Comparison of ENCODE assay signal across 15 cellular contexts in the genomic region with DNA sequence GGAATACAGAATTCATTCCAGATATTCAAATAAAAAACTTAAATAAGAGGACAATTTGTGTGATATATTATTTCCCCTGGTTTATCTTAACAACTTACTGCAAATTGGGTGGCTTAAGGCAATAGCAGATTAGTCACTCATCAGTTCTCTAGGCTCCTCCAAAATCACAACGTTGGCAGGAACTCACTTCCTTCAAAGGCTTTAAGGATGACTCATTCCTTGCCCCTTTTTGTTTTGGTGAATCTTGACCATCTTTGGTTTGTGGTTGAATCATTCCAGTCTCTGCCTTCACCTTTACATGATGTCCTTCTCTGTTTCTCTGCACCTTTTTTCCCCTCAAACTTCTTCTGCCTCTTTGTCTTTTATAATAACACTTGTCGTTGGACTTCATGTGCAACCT. TPM values are rescaled to one million over a fixed set of nuclear protein-coding genes. Genes with fewer than 3 reads are reported as not detected.
DNase-seq lines count a peak whose midpoint lies in the region; ATAC-seq, FAIRE-seq and TF ChIP-seq lines count a peak whose summit lies in the region.
"Had no signal": no experiment of that assay in that cellular context is flagged by ENCODE, and none has a peak within 500 bp of the region (broad histone marks: within the 10 kb centered on the region; RNA-seq: fewer than 3 reads in every experiment).

No MANE protein-coding gene starts in this region.

- H3K36me3 ChIP-seq in bronchial epithelial cell (ENCODE audit: control insufficient read depth, insufficient read depth, low read length) = no peaks in the 10 kb centered on the region
- H3K36me3 ChIP-seq in WERI-Rb-1 = no peaks in the 10 kb centered on the region
- H3K36me3 ChIP-seq in left lung = no peaks in the 10 kb centered on the region

- intact Hi-C loops in left lung (cut with DNase I) = no loop called here

- no peaks in the 10 kb centered on the region for H3K9me3 ChIP-seq in WERI-Rb-1 (ENCODE audit: severe bottlenecking)
- H3K9me3 ChIP-seq in left lung = no peaks in the 10 kb centered on the region

- H3K27ac ChIP-seq in WERI-Rb-1 (no peak overlapping the region), left lung (no peak overlapping the region)

- TF ChIP-seq CTCF in NB4 (IDR thresholded peaks at IDR 0.05; ENCODE audit: low read depth, low read length) (no peak), bronchial epithelial cell (IDR thresholded peaks at IDR 0.05; ENCODE audit: insufficient read depth, low read length, severe bottlenecking) (no peak), WERI-Rb-1 (IDR thresholded peaks at IDR 0.05; ENCODE audit: low read depth, low read length) (no peak), left lung (IDR thresholded peaks at IDR 0.05) (no peak)

- H3K4me1 ChIP-seq in left lung = no peaks in the 10 kb centered on the region

- H3K4me3 ChIP-seq in NB4 (ENCODE audit: low read depth, low read length) (no peak overlapping the region), bronchial epithelial cell (ENCODE audit: low read depth, low read length) (no peak overlapping the region), WERI-Rb-1 (ENCODE audit: low read depth, low read length) (no peak overlapping the region), left lung (no peak overlapping the region)
- H3K4me3 ChIP-seq: GM12878 had no signal

- FAIRE-seq in bronchial epithelial cell (lab: Jason Lieb, UNC) = no peak
- FAIRE-seq: GM12878, GM18507 had no signal

- no peak for TF ChIP-seq POLR2A in NB4 (IDR thresholded peaks at IDR 0.05; ENCODE audit: extremely low read depth, insufficient read length)

- no peaks in the 10 kb centered on the region for H3K27me3 ChIP-seq in bronchial epithelial cell (ENCODE audit: control insufficient read depth, insufficient read depth, low read length)
- H3K27me3 ChIP-seq in WERI-Rb-1 (ENCODE audit: insufficient read depth, low read depth, severe bottlenecking) = peaks cover 24% of the 10 kb centered on the region
- H3K27me3 ChIP-seq in left lung = no peaks in the 10 kb centered on the region

- DNase-seq in ELF-1 (ENCODE audit: low read depth, low spot score) (peak; percentile 14), NB4 (ENCODE audit: low read depth) (peak; percentile 7), bronchial epithelial cell (ENCODE audit: low read depth) (peak; percentile 12), islet precursor cell (peak; percentile 64), WERI-Rb-1 (no peak), COLO668 (lab: John Stamatoyannopoulos, UW; ENCODE audit: unreplicated experiment) (no peak), inferior parietal cortex (ENCODE audit: extremely low spot score) (no peak), left lung (no peak)
- DNase-seq: CD8-positive, alpha-beta T cell; DMS53; H7 had no signal

- no peak for ATAC-seq in left lung
- ATAC-seq: CD8-positive, alpha-beta T cell; GM12878 had no signal

RNA-seq across cellular contexts. Expression of a gene that starts 3.4 kb away (rescaled TPM):
- total RNA-seq in bronchial epithelial cell = not detected in 2 replicates
- total RNA-seq in left lung = not detected
- total RNA-seq: A673; CD8-positive, alpha-beta T cell; GM12878; H7; HT-29 had no signal

RNA-seq across cellular contexts. Expression of a gene that starts 28.0 kb away (rescaled TPM):
- not detected in 2 replicates for total RNA-seq in bronchial epithelial cell
- total RNA-seq in left lung = not detected
- total RNA-seq: A673; CD8-positive, alpha-beta T cell; GM12878; H7; HT-29 had no signal

RNA-seq across cellular contexts. Expression of a gene that starts 30.2 kb away (rescaled TPM):
- total RNA-seq in bronchial epithelial cell (not detected in 2 replicates), left lung (not detected)
- total RNA-seq: A673; CD8-positive, alpha-beta T cell; GM12878; H7; HT-29 had no signal

RNA-seq across cellular contexts. Expression of a gene that starts 52.0 kb away (rescaled TPM):
- not detected in 2 replicates for total RNA-seq in bronchial epithelial cell
- total RNA-seq in left lung = not detected
- total RNA-seq: A673; CD8-positive, alpha-beta T cell; GM12878; H7; HT-29 had no signal

Comparison
In these comparisons a context has a peak if more than half of its experiments do, and no peak if none do; other contexts are left out.
1. DNase-seq: peak in ELF-1 (single experiment), NB4 (single experiment), bronchial epithelial cell (single experiment) and islet precursor cell (single experiment); none in WERI-Rb-1 (single experiment), COLO668 (single experiment), inferior parietal cortex (single experiment) and left lung (0 of 2).